8 cellular contexts compared by ENCODE assay signal in the genomic region with DNA sequence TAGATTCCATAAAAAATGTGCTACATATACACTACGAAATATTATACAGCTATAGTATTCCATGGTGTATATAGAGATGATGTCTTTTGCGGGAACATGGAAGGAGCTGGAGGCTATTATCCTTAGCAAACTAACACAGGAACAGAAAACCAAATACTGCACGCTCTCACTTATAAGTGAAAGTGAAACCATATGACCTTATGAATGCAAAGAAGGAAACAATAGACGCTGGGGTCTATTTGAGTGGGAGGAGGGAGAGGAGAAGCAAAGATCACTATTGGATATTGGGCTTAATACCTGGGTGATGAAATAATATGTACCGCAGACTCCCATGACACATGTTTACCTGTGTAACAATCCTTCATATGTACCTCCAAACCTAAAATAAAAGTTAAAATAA.
DNase-seq lines count a peak whose midpoint lies in the region; ATAC-seq and TF ChIP-seq lines count a peak whose summit lies in the region.

No MANE protein-coding gene starts in this region.

- H3K4me1 Mint-ChIP-seq in activated CD4-positive, alpha-beta T cell treated with anti-CD3 and anti-CD28 coated beads for 36 hours, result peaks cover 16% of the 10 kb centered on the region

- H3K9me3 Mint-ChIP-seq in activated CD4-positive, alpha-beta T cell treated with anti-CD3 and anti-CD28 coated beads for 36 hours (ENCODE audit: low read depth), result peaks cover 4% of the 10 kb centered on the region

- H3K27ac Mint-ChIP-seq in activated CD4-positive, alpha-beta T cell treated with anti-CD3 and anti-CD28 coated beads for 36 hours, result peak overlapping the region; percentile 62

- ATAC-seq in activated CD4-positive, alpha-beta T cell treated with anti-CD3 and anti-CD28 coated beads for 36 hours, result peak; percentile 73
- peak; percentile 85 for ATAC-seq in HG03064 (IDR thresholded peaks at IDR 0.05; ENCODE audit: low read depth, unreplicated experiment)
- peak; percentile 44; the same call in 2 of the 3 replicates for ATAC-seq in RWPE2 (ENCODE audit: low read depth)

- peak overlapping the region; percentile 9 for H3K4me3 ChIP-seq in RWPE2 (ENCODE audit: severe bottlenecking)

- no peak overlapping the region for H3K27ac ChIP-seq in RWPE2 (ENCODE audit: poor library complexity, severe bottlenecking)

- H3K27me3 ChIP-seq in RWPE2 (ENCODE audit: insufficient read depth, poor library complexity, severe bottlenecking), result peaks cover 3% of the 10 kb centered on the region

- no peak for DNase-seq in activated CD4-positive, alpha-beta T cell treated with anti-CD3 and anti-CD28 coated beads for 36 hours
- DNase-seq in activated CD4-positive, alpha-beta T cell treated with anti-CD3 and anti-CD28 coated beads for 1 hour, result no peak
- DNase-seq in RWPE2 (ENCODE audit: low spot score), result no peak
- DNase-seq in iris pigment epithelial cell (ENCODE audit: low read depth), result peak; percentile 15
- no peak for DNase-seq in AG08396 (ENCODE audit: low spot score)
- DNase-seq in G401 (ENCODE audit: low spot score), result no peak
- DNase-seq in GM10248 (ENCODE audit: extremely low spot score), result no peak

- H3K27me3 Mint-ChIP-seq in activated CD4-positive, alpha-beta T cell treated with anti-CD3 and anti-CD28 coated beads for 36 hours, result no peaks in the 10 kb centered on the region

- no peaks in the 10 kb centered on the region for H3K36me3 ChIP-seq in RWPE2 (ENCODE audit: low read depth)

- POLR2A ChIA-PET in activated CD4-positive, alpha-beta T cell treated with anti-CD3 and anti-CD28 coated beads for 36 hours (lab: Charles Lee), result no interaction called here
- POLR2A ChIA-PET in GM10248 (lab: Yijun Ruan, JAX), result no interaction called here

- no peaks in the 10 kb centered on the region for H3K4me1 ChIP-seq in RWPE2 (ENCODE audit: insufficient read depth, poor library complexity, severe bottlenecking)

- in situ Hi-C loops in G401 (cut with HindIII; ENCODE audit: low sequenced_read_pairs), result no loop called here

- H3K36me3 Mint-ChIP-seq in activated CD4-positive, alpha-beta T cell treated with anti-CD3 and anti-CD28 coated beads for 36 hours (ENCODE audit: low read depth), result no peaks in the 10 kb centered on the region

- intact Hi-C loops in activated CD4-positive, alpha-beta T cell treated with anti-CD3 and anti-CD28 coated beads for 36 hours (cut with DNase I, micrococcal nuclease), result no loop called here

- H3K4me3 Mint-ChIP-seq in activated CD4-positive, alpha-beta T cell treated with anti-CD3 and anti-CD28 coated beads for 36 hours, result peak overlapping the region; percentile 51

- no peaks in the 10 kb centered on the region for H3K9me3 ChIP-seq in RWPE2 (ENCODE audit: severe bottlenecking)

- TF ChIP-seq CTCF in RWPE2 (IDR thresholded peaks at IDR 0.05; ENCODE audit: poor library complexity, severe bottlenecking), result no peak
- TF ChIP-seq CTCF in GM10248 (IDR thresholded peaks at IDR 0.05; ENCODE audit: control extremely low read depth, extremely low read depth, low read depth, missing control alignments), result no peak

- CTCF ChIA-PET in activated CD4-positive, alpha-beta T cell treated with anti-CD3 and anti-CD28 coated beads for 36 hours (lab: Charles Lee), result no interaction called here
- CTCF ChIA-PET in GM10248 (lab: Yijun Ruan, JAX), result no interaction called here
